8 cellular contexts compared by ENCODE assay signal in genomic region chr17:62892870-62893338, GRCh38.
A peak's percentile ranks its signal among the peaks of the same experiment; 100 is the strongest.
DNase-seq lines count a peak whose midpoint lies in the region; ATAC-seq, FAIRE-seq and TF ChIP-seq lines count a peak whose summit lies in the region.

No MANE protein-coding gene starts in this region.

- H3K27me3 ChIP-seq in mammary epithelial cell (ENCODE audit: insufficient read depth, low read length) (no peaks in the 10 kb centered on the region), HepG2 (ENCODE audit: control insufficient read depth in 1 of 2, insufficient read depth in 2 of 2, low read length in 2 of 2) (peaks cover 0 to 36% of the 10 kb centered on the region in 2 experiments; a peak in 3 of 5 replicates)

- no peak for ATAC-seq in HepG2

- CTCF ChIA-PET in mammary epithelial cell (lab: Charles Lee; ENCODE audit: low non-redundant PET) (no interaction called here), HepG2 (lab: Yijun Ruan, JAX; ENCODE audit: low intra/inter-chr PET ratio, low total read pairs) (no interaction called here), OCI-LY7 (lab: Charles Lee; ENCODE audit: unreplicated experiment) (no interaction called here)

- peak overlapping the region; percentile 59 for H3K9ac ChIP-seq in mammary epithelial cell (ENCODE audit: insufficient read depth, low read length)
- no peak overlapping the region for H3K9ac ChIP-seq in HepG2 (ENCODE audit: insufficient read depth, low read depth, low read length)

- dilution Hi-C loops in mammary epithelial cell (cut with HindIII; ENCODE audit: low sequenced_read_pairs), result no loop called here

- no peak overlapping the region for H3K4me3 ChIP-seq in GM12865 (ENCODE audit: low read depth, low read length)
- no peak overlapping the region for H3K4me3 ChIP-seq in mammary epithelial cell (replicated peaks in 1 of 3; ENCODE audit: insufficient read depth in 1 of 3, low read depth in 2 of 3, low read length in 3 of 3)
- no peak overlapping the region for H3K4me3 ChIP-seq in HepG2 (replicated peaks in 1 of 3; ENCODE audit: insufficient read depth in 1 of 3, low read depth in 2 of 3, low read length in 3 of 3)
- H3K4me3 ChIP-seq in OCI-LY7 (ENCODE audit: low read depth, low read length, poor library complexity, severe bottlenecking), result no peak overlapping the region

- H4K20me1 ChIP-seq in mammary epithelial cell (ENCODE audit: insufficient read depth, low read length) (no peaks in the 10 kb centered on the region), HepG2 (ENCODE audit: insufficient read depth, low read length) (no peaks in the 10 kb centered on the region), OCI-LY7 (ENCODE audit: insufficient read depth, low read length) (no peaks in the 10 kb centered on the region)

- H3K79me2 ChIP-seq in mammary epithelial cell (ENCODE audit: insufficient read depth, low read length), result no peaks in the 10 kb centered on the region
- H3K79me2 ChIP-seq in HepG2 (ENCODE audit: insufficient read depth, low read length), result no peaks in the 10 kb centered on the region
- H3K79me2 ChIP-seq in OCI-LY7 (ENCODE audit: insufficient read depth, low read depth, low read length), result no peaks in the 10 kb centered on the region

- H2AFZ ChIP-seq in mammary epithelial cell (ENCODE audit: low read depth, low read length), result peak overlapping the region; percentile 35
- no peak overlapping the region for H2AFZ ChIP-seq in HepG2 (ENCODE audit: low read length)
- no peak overlapping the region for H2AFZ ChIP-seq in OCI-LY7 (ENCODE audit: low read length)

- H3K36me3 ChIP-seq in mammary epithelial cell (ENCODE audit: insufficient read depth, low read length), result no peaks in the 10 kb centered on the region
- no peaks in the 10 kb centered on the region for H3K36me3 ChIP-seq in HepG2 (replicated peaks in 1 of 2; ENCODE audit: control insufficient read depth in 1 of 2, insufficient read depth in 2 of 2, low read length in 2 of 2)
- H3K36me3 ChIP-seq in OCI-LY7 (ENCODE audit: insufficient read depth, low read length), result no peaks in the 10 kb centered on the region

- TF ChIP-seq POLR2A in HepG2 (IDR thresholded peaks at IDR 0.05; ENCODE audit: insufficient read depth in 1 of 2, low read depth in 2 of 2, low read length in 2 of 2), result no peak

- peak overlapping the region; percentile 73 for H3K4me2 ChIP-seq in mammary epithelial cell (ENCODE audit: insufficient read depth, low read depth, low read length)
- H3K4me2 ChIP-seq in HepG2 (ENCODE audit: low read depth, low read length), result no peak overlapping the region
- H3K4me2 ChIP-seq in OCI-LY7 (ENCODE audit: low read length), result no peak overlapping the region

- no peak for TF ChIP-seq RAD21 in HepG2 (CRISPR knock-in tag; IDR thresholded peaks at IDR 0.05)

- BruUV-seq in mammary epithelial cell (replicated peaks; lab: Mats Ljungman, UMichigan) (no TSS peak), HepG2 (replicated peaks; lab: Mats Ljungman, UMichigan) (no TSS peak), OCI-LY7 (replicated peaks; lab: Mats Ljungman, UMichigan) (no TSS peak)

- H3K4me1 ChIP-seq in mammary epithelial cell (ENCODE audit: insufficient read depth, low read length) (peaks cover 40% of the 10 kb centered on the region), HepG2 (ENCODE audit: insufficient read depth, low read length) (no peaks in the 10 kb centered on the region), OCI-LY7 (ENCODE audit: insufficient read depth, low read length, poor library complexity, severe bottlenecking) (no peaks in the 10 kb centered on the region)

- H3K27ac ChIP-seq in mammary epithelial cell (ENCODE audit: insufficient read depth, low read depth, low read length) (peak overlapping the region; percentile 82), HepG2 (ENCODE audit: extremely low read length, insufficient read depth, low read length) (no peak overlapping the region), OCI-LY7 (ENCODE audit: low read depth, low read length, poor library complexity, severe bottlenecking) (no peak overlapping the region)

- TF ChIP-seq EP300 in HepG2 (IDR thresholded peaks at IDR 0.05; ENCODE audit: low read depth in 2 of 2, low read length in 2 of 2), result no peak
- no peak for TF ChIP-seq EP300 in HepG2 (CRISPR knock-in tag; IDR thresholded peaks at IDR 0.05; ENCODE audit: borderline replicate concordance)

- POLR2A ChIA-PET in HepG2 (lab: Yijun Ruan, JAX), result no interaction called here
- POLR2A ChIA-PET in OCI-LY7 (lab: Charles Lee), result no interaction called here

- in situ Hi-C loops in mammary epithelial cell (cut with MboI; ENCODE audit: low sequenced_read_pairs in 2 of 2) (loop anchor here (10.0 kb wide), 2 partner anchors 62 to 72 kb away; partner anchors contain the start of gene TANC2 (in 1 of the 2)), HepG2 (cut with HindIII; ENCODE audit: extremely low pct_ligation_motif_present, low pct_unique_long_range_greater_than_20kb) (no loop called here)

- TF ChIP-seq CTCF in GM12865 (IDR thresholded peaks at IDR 0.05; ENCODE audit: insufficient read depth, low read depth, low read length, missing control alignments), result no peak
- TF ChIP-seq CTCF in mammary epithelial cell (conservative IDR thresholded peaks at IDR 0.05 in 1 of 2, IDR thresholded peaks at IDR 0.05 in 1 of 2; ENCODE audit: extremely low read depth in 1 of 2, insufficient read depth in 1 of 2, low read depth in 1 of 2, low read length in 2 of 2), result no peak
- no peak for TF ChIP-seq CTCF in HepG2 (CRISPR knock-in tag; IDR thresholded peaks at IDR 0.05)
- no peak for TF ChIP-seq CTCF in OCI-LY7 (conservative IDR thresholded peaks at IDR 0.05; ENCODE audit: low read length)

- intact Hi-C loops in mammary epithelial cell (cut with micrococcal nuclease), result loop anchor here (1.0 to 5.0 kb wide), 4 partner anchors 28 to 189 kb away; no protein-coding TSS in a partner anchor
- intact Hi-C loops in HepG2 (cut with micrococcal nuclease; ENCODE audit: unreplicated experiment), result no loop called here
- intact Hi-C loops in OCI-LY7 (cut with micrococcal nuclease; ENCODE audit: unreplicated experiment), result no loop called here

- DNase-seq in GM12865 (ENCODE audit: low read depth) (peak; percentile 4), NOMO-1 (lab: John Stamatoyannopoulos, UW; ENCODE audit: unreplicated experiment in 2 of 2) (peak; percentile 88 to 97), mammary epithelial cell (peak; percentile 98), HepG2 (ENCODE audit: low spot score) (peak; percentile 20), NCI-H2227 treated with DMSO at 0.1 percent for 48 hours (lab: John Stamatoyannopoulos, UW) (no peak), OCI-LY7 (ENCODE audit: low spot score) (no peak), NCI-H187 (lab: John Stamatoyannopoulos, UW) (no peak), germinal center (ENCODE audit: low spot score) (no peak)

- H3K9me2 ChIP-seq in OCI-LY7 (ENCODE audit: insufficient read depth, low read length), result no peaks in the 10 kb centered on the region

- FAIRE-seq in HepG2 (lab: Jason Lieb, UNC), result peak; percentile 4

- WGBS in mammary epithelial cell (ENCODE audit: low coverage, missing lambda C conversion rate), result 3% methylated on average over 4 of the region's 4 CpGs
- 16% methylated on average over 4 of the region's 4 CpGs for WGBS in HepG2 (ENCODE audit: low lambda C conversion rate)

- H3K9me3 ChIP-seq in mammary epithelial cell (replicated peaks; ENCODE audit: insufficient read depth, low read length) (no peaks in the 10 kb centered on the region), HepG2 (ENCODE audit: low read length) (no peaks in the 10 kb centered on the region), OCI-LY7 (ENCODE audit: low read length) (no peaks in the 10 kb centered on the region)

TF ChIP-seq in HepG2, 621 proteins besides CTCF, POLR2A, EP300 and RAD21:
- TF ChIP-seq ATF7 (IDR thresholded peaks at IDR 0.05) (peak; percentile 75), ATF7 (CRISPR knock-in tag; IDR thresholded peaks at IDR 0.05) (no peak), MTF1 (CRISPR knock-in tag; IDR thresholded peaks at IDR 0.05) (no peak)
TF ChIP-seq in HepG2: peak in this region for 1.

Comparison
In these comparisons a context has a peak if more than half of its experiments do, and no peak if none do; other contexts are left out.
1. DNase-seq: peak in GM12865 (single experiment), NOMO-1 (2 of 2), mammary epithelial cell (single experiment) and HepG2 (single experiment); none in NCI-H2227 treated with DMSO at 0.1 percent for 48 hours (single experiment), OCI-LY7 (single experiment), NCI-H187 (0 of 2) and germinal center (single experiment).